ENCODE assay signal across 1 cellular context in the genomic region with DNA sequence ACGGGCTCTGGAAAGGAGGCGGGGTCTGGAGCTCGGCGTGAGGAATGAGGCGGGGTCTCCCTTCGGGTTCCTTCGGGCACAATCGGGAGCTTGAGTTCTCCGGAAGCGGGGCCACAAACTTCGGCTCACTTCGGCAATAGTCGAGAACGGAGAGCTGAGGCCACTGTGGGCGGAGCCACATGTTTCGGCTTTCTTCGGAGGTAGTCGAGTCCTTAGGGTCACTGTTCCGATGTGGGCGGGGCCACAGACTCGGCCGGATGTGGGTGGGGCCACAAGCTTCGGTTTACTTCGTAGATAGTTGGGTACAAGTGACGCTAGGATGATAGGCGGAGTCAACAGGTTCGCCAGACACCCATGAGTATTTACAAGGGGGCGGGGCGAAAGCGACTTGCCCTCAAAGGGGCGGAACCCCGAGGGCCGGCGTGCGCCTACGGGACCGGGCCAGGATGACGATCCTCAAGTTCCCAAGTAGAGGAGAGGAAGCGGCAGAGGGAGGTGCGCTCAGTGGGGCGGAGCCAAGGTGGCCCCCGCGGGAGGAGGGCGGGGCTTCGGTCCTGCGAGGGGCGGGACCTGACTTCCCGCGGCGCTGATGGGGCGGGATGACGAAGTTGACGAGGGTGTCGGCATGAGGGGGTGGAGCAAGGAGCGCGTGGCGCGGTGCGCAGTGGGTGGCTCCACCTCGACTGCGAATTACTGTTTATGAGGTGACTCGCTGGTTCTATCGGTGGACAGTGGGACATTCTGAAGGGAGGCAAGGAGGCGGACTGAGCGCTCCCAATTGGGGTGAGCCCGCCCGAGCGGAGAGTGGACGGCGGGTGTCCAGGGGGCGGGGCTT.
TF ChIP-seq lines count a peak whose summit lies in the region.

No MANE protein-coding gene starts in this region.

TF ChIP-seq in H1, 55 proteins besides CTCF, POLR2A, EP300 and RAD21:
- TF ChIP-seq SIRT6 (IDR thresholded peaks at IDR 0.05; ENCODE audit: low read length) (no peak), CREB1 (IDR thresholded peaks at IDR 0.05) (peak; percentile 85), SRF (IDR thresholded peaks at IDR 0.05; ENCODE audit: low read depth, low read length) (no peak), TAF1 (IDR thresholded peaks at IDR 0.05; ENCODE audit: low read depth, low read length) (peak; percentile 69; the same call in 1 of the 2 replicates), CBX5 (IDR thresholded peaks at IDR 0.05; ENCODE audit: low read depth, low read length) (no peak), BCL11A (IDR thresholded peaks at IDR 0.05; ENCODE audit: low read depth in 2 of 2, low read length in 2 of 2) (no peak), SIX5 (IDR thresholded peaks at IDR 0.05; ENCODE audit: low read depth, low read length) (no peak), TAF7 (optimal IDR thresholded peaks at IDR 0.05; ENCODE audit: borderline replicate concordance, low read depth, low read length) (no peak), GTF2F1 (IDR thresholded peaks at IDR 0.05; ENCODE audit: borderline replicate concordance, low read depth, low read length) (no peak), CBX8 (IDR thresholded peaks at IDR 0.05; ENCODE audit: borderline replicate concordance, low read depth, low read length) (no peak), SIN3A (conservative IDR thresholded peaks at IDR 0.05 in 1 of 2, IDR thresholded peaks at IDR 0.05 in 1 of 2; ENCODE audit: low read depth in 1 of 2, low read length in 2 of 2) (peak in 1 of 2 experiments; percentile 41; a peak in 1 of 4 replicates), EZH2 (IDR thresholded peaks at IDR 0.05; ENCODE audit: low read depth, low read length, severe bottlenecking) (no peak), TBP (IDR thresholded peaks at IDR 0.05; ENCODE audit: low read depth, low read length) (peak; percentile 5; the same call in 1 of the 2 replicates), SUZ12 (IDR thresholded peaks at IDR 0.05; ENCODE audit: low read length) (no peak), RNF2 (IDR thresholded peaks at IDR 0.05; ENCODE audit: borderline replicate concordance, low read depth, low read length, missing control alignments, poor library complexity, severe bottlenecking) (no peak), POLR2AphosphoS5 (IDR thresholded peaks at IDR 0.05; ENCODE audit: low read depth, low read length) (peak; percentile 95), SP2 (IDR thresholded peaks at IDR 0.05; ENCODE audit: low read length) (no peak), ASH2L (IDR thresholded peaks at IDR 0.05; ENCODE audit: low read length) (peak; percentile 38), TEAD4 (IDR thresholded peaks at IDR 0.05; ENCODE audit: low read depth, low read length) (no peak), MAFK (IDR thresholded peaks at IDR 0.05; ENCODE audit: low read depth, low read length) (no peak), SP1 (IDR thresholded peaks at IDR 0.05; ENCODE audit: low read depth, low read length) (peak; percentile 23; the same call in 1 of the 2 replicates), HDAC6 (IDR thresholded peaks at IDR 0.05; ENCODE audit: low read depth, low read length) (no peak), SP4 (IDR thresholded peaks at IDR 0.05; ENCODE audit: low read length) (peak; percentile 94), PHF8 (conservative IDR thresholded peaks at IDR 0.05; ENCODE audit: low read depth, low read length) (peak; percentile 85), NRF1 (IDR thresholded peaks at IDR 0.05; ENCODE audit: low read depth, low read length) (peak; percentile 16; the same call in 1 of the 2 replicates), TCF12 (IDR thresholded peaks at IDR 0.05; ENCODE audit: low read depth, low read length) (no peak), YY1 (IDR thresholded peaks at IDR 0.05; ENCODE audit: low read depth, low read length) (no peak)
- TF ChIP-seq, protein P1, sequence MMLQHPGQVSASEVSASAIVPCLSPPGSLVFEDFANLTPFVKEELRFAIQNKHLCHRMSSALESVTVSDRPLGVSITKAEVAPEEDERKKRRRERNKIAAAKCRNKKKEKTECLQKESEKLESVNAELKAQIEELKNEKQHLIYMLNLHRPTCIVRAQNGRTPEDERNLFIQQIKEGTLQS (IDR thresholded peaks at IDR 0.05; ENCODE audit: insufficient read depth, low read depth, low read length), result no peak
- TF ChIP-seq, protein P2, sequence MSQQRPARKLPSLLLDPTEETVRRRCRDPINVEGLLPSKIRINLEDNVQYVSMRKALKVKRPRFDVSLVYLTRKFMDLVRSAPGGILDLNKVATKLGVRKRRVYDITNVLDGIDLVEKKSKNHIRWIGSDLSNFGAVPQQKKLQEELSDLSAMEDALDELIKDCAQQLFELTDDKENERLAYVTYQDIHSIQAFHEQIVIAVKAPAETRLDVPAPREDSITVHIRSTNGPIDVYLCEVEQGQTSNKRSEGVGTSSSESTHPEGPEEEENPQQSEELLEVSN (IDR thresholded peaks at IDR 0.05), result peak; percentile 65
- TF ChIP-seq, protein P3, sequence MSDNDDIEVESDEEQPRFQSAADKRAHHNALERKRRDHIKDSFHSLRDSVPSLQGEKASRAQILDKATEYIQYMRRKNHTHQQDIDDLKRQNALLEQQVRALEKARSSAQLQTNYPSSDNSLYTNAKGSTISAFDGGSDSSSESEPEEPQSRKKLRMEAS (IDR thresholded peaks at IDR 0.05), result peak; percentile 89
- TF ChIP-seq, protein P4, sequence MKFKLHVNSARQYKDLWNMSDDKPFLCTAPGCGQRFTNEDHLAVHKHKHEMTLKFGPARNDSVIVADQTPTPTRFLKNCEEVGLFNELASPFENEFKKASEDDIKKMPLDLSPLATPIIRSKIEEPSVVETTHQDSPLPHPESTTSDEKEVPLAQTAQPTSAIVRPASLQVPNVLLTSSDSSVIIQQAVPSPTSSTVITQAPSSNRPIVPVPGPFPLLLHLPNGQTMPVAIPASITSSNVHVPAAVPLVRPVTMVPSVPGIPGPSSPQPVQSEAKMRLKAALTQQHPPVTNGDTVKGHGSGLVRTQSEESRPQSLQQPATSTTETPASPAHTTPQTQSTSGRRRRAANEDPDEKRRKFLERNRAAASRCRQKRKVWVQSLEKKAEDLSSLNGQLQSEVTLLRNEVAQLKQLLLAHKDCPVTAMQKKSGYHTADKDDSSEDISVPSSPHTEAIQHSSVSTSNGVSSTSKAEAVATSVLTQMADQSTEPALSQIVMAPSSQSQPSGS (IDR thresholded peaks at IDR 0.05; ENCODE audit: low read length), result 0 out of 2 replicates have a peak, but pooled peaks have one; percentile 38
